In genomic region chr1:212671342-212672031, GRCh38 we compare ENCODE assay signal across 1 cellular context.
TF ChIP-seq lines count a peak whose summit lies in the region.

No MANE protein-coding gene starts in this region.

TF ChIP-seq in K562, 482 proteins besides CTCF, POLR2A, EP300 and RAD21 (continued from another document):
- TF ChIP-seq CTBP1 (IDR thresholded peaks at IDR 0.05; ENCODE audit: borderline replicate concordance), result 0 out of 2 replicates have a peak, but pooled peaks have one; percentile 30
- TF ChIP-seq BACH1 (tag; IDR thresholded peaks at IDR 0.05), result 0 out of 2 replicates have a peak, but pooled peaks have one; percentile 20
- no peak for TF ChIP-seq ZC3H11A (IDR thresholded peaks at IDR 0.05; ENCODE audit: low read depth, low read length)
- peak; percentile 37 for TF ChIP-seq FOSL1 (tag; conservative IDR thresholded peaks at IDR 0.05)
- no peak for TF ChIP-seq FOXK2 (conservative IDR thresholded peaks at IDR 0.05 in 1 of 2, IDR thresholded peaks at IDR 0.05 in 1 of 2; ENCODE audit: low read depth in 2 of 2)
- TF ChIP-seq, protein P1, sequence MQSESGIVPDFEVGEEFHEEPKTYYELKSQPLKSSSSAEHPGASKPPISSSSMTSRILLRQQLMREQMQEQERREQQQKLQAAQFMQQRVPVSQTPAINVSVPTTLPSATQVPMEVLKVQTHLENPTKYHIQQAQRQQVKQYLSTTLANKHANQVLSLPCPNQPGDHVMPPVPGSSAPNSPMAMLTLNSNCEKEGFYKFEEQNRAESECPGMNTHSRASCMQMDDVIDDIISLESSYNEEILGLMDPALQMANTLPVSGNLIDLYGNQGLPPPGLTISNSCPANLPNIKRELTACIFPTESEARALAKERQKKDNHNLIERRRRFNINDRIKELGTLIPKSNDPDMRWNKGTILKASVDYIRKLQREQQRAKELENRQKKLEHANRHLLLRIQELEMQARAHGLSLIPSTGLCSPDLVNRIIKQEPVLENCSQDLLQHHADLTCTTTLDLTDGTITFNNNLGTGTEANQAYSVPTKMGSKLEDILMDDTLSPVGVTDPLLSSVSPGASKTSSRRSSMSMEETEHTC (IDR thresholded peaks at IDR 0.05), result no peak
- no peak for TF ChIP-seq U2AF1 (optimal IDR thresholded peaks at IDR 0.05; ENCODE audit: low read depth, low read length)
